In the genomic region with DNA sequence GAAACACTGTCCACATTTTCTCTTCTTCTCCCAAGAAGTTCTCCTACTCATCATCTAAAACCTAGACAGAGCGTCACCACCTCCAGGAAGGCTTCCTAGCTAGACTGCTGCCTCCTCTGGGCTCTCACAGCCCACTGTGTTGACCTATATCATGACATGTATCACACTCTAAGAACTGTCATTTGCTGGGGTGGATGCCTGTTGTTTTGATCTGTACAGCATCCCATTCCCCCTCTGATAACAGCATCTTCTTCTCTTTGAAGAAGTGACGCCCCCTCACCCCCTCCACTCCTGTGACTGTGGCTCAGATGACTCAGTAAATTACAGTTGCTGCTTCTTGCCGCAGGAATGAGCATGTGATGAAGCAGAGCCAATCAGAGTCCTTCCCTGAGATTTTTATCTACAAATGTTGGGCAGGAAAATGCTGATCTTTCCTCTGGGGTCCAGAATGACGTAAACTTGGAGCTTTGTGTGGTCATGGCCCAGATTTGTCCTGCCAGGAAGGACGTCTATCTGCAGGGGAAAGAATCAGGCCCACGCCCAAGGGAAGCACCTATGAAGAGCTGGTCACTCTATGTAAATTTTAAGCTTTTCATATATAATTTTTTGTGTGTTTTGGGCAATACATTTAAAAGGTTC, we compare ENCODE assay signal across 10 cellular contexts. TPM values are rescaled to one million over a fixed set of nuclear protein-coding genes. Genes with fewer than 3 reads are reported as not detected.
DNase-seq lines count a peak whose midpoint lies in the region; ATAC-seq and TF ChIP-seq lines count a peak whose summit lies in the region.
"Had no signal": no experiment of that assay in that cellular context is flagged by ENCODE, and none has a peak within 500 bp of the region (broad histone marks: within the 10 kb centered on the region; RNA-seq: fewer than 3 reads in every experiment).

No MANE protein-coding gene starts in this region.

- H3K36me3 ChIP-seq in HCT116 (ENCODE audit: control insufficient read depth in 1 of 2, insufficient read depth in 2 of 2, low read length in 2 of 2) (no peaks in the 10 kb centered on the region), SJSA1 (no peaks in the 10 kb centered on the region), brain microvascular endothelial cell (replicated peaks) (no peaks in the 10 kb centered on the region), upper lobe of right lung (no peaks in the 10 kb centered on the region)
- H3K36me3 ChIP-seq: ovary had no signal

- H3K4me3 ChIP-seq in HCT116 (replicated peaks in 1 of 2; ENCODE audit: low read depth in 1 of 2, low read length in 2 of 2) = no peak overlapping the region
- no peak overlapping the region for H3K4me3 ChIP-seq in SJSA1
- H3K4me3 ChIP-seq in brain microvascular endothelial cell (ENCODE audit: low read depth, low read length) = no peak overlapping the region
- no peak overlapping the region for H3K4me3 ChIP-seq in upper lobe of right lung
- H3K4me3 ChIP-seq: ovary had no signal

- H3K4me2 ChIP-seq in HCT116 (ENCODE audit: low read length) = peak overlapping the region; percentile 18; the same call in 1 of the 2 replicates

- POLR2A ChIA-PET in HCT116 (lab: Charles Lee) = interaction anchor here (0.9 to 1.0 kb wide), 2 partner anchors 9 to 13 kb away, joined by 3 read pairs; no protein-coding TSS in a partner anchor

- intact Hi-C loops in HCT116 (cut with micrococcal nuclease) (no loop called here), upper lobe of right lung (cut with DNase I) (no loop called here)

- ATAC-seq in HCT116 = peak; percentile 54
- no peak for ATAC-seq in HG03045 (IDR thresholded peaks at IDR 0.05; ENCODE audit: unreplicated experiment)
- ATAC-seq in upper lobe of right lung = no peak

- no peaks in the 10 kb centered on the region for H4K20me1 ChIP-seq in HCT116 (ENCODE audit: insufficient read depth)

- no peaks in the 10 kb centered on the region for H3K79me2 ChIP-seq in HCT116 (ENCODE audit: insufficient read depth, low read length)

- H2AFZ ChIP-seq in HCT116 (ENCODE audit: low read depth, low read length, poor library complexity, severe bottlenecking) = peak overlapping the region; percentile 10

- BruUV-seq in HCT116 (replicated peaks; lab: Mats Ljungman, UMichigan) = no TSS peak

- H3K9ac ChIP-seq in HCT116 (ENCODE audit: low read length) = no peak overlapping the region

- CTCF ChIA-PET in HCT116 (lab: Charles Lee) = interaction anchor here (1.6 kb wide), 1 partner anchor 9 kb away, joined by 5 read pairs; no protein-coding TSS in a partner anchor

- H3K27ac ChIP-seq in HCT116 (ENCODE audit: low read depth, low read length) (no peak overlapping the region), SJSA1 (no peak overlapping the region), brain microvascular endothelial cell (peak overlapping the region; percentile 9), upper lobe of right lung (no peak overlapping the region)
- H3K27ac ChIP-seq: ovary, VCaP had no signal

- RAD21 ChIA-PET in HCT116 (lab: Charles Lee; ENCODE audit: low non-redundant PET in 1 of 2, low total read pairs in 2 of 2, uncharacterized antibody in 2 of 2, unreplicated experiment in 2 of 2) = no interaction called here

- no peak for DNase-seq in HCT116 (ENCODE audit: low read depth, low spot score)
- DNase-seq in SJSA1 (ENCODE audit: low read depth in 1 of 2, low spot score in 2 of 2) = peak; percentile 38 to 43
- peak; percentile 95 for DNase-seq in brain microvascular endothelial cell
- DNase-seq in stimulated activated CD4-positive, alpha-beta T cell treated with anti-CD3 and anti-CD28 coated beads, Interleukin-2, amount 100 ng/mL, for 4 hours (ENCODE audit: low read depth) = peak; percentile 19
- DNase-seq in ecto neural progenitor cell (ENCODE audit: low spot score) = no peak
- DNase-seq in upper lobe of right lung = no peak
- DNase-seq: NCI-H510A had no signal

- no peak for TF ChIP-seq CTCF in HCT116 (IDR thresholded peaks at IDR 0.05 in 2 of 3, conservative IDR thresholded peaks at IDR 0.05 in 1 of 3; ENCODE audit: borderline replicate concordance in 1 of 3, insufficient read depth in 1 of 3, low read depth in 2 of 3, low read length in 2 of 3)
- no peak for TF ChIP-seq CTCF in brain microvascular endothelial cell (IDR thresholded peaks at IDR 0.05; ENCODE audit: low read depth, low read length, missing control alignments)
- no peak for TF ChIP-seq CTCF in upper lobe of right lung (IDR thresholded peaks at IDR 0.05)

- H3K27me3 ChIP-seq in HCT116 (ENCODE audit: insufficient read depth, low read length) (no peaks in the 10 kb centered on the region), SJSA1 (replicated peaks) (no peaks in the 10 kb centered on the region), brain microvascular endothelial cell (replicated peaks) (no peaks in the 10 kb centered on the region), upper lobe of right lung (no peaks in the 10 kb centered on the region)
- H3K27me3 ChIP-seq: ovary had no signal

- TF ChIP-seq POLR2A in HCT116 (IDR thresholded peaks at IDR 0.05; ENCODE audit: borderline replicate concordance, extremely low read depth, insufficient read depth, insufficient read length) = no peak

- in situ Hi-C loops in brain microvascular endothelial cell (cut with HindIII; ENCODE audit: low pct_ligation_motif_present, low sequenced_read_pairs) = no loop called here

- H3K4me1 ChIP-seq in HCT116 (ENCODE audit: control insufficient read depth in 1 of 2, insufficient read depth in 2 of 2, low read length in 2 of 2) (peaks cover 6 to 20% of the 10 kb centered on the region in 2 experiments; a peak in 3 of 4 replicates), SJSA1 (replicated peaks) (peaks cover 5% of the 10 kb centered on the region), upper lobe of right lung (no peaks in the 10 kb centered on the region)

- H3K9me2 ChIP-seq in HCT116 (ENCODE audit: insufficient read depth) = no peaks in the 10 kb centered on the region

- no peak for TF ChIP-seq RAD21 in HCT116 (IDR thresholded peaks at IDR 0.05; ENCODE audit: low read depth)

- H3K9me3 ChIP-seq in HCT116 (ENCODE audit: control insufficient read depth in 1 of 2, insufficient read depth in 1 of 2, low read depth in 1 of 2, low read length in 2 of 2) (peaks cover 0 to 1% of the 10 kb centered on the region in 2 experiments; a peak in 2 of 4 replicates), SJSA1 (replicated peaks) (peaks cover 9% of the 10 kb centered on the region; the same call in 1 of the 2 replicates), upper lobe of right lung (no peaks in the 10 kb centered on the region)
- H3K9me3 ChIP-seq: ovary had no signal

TF ChIP-seq in HCT116, 20 proteins besides CTCF, POLR2A, EP300 and RAD21:
- TF ChIP-seq CBX3 (IDR thresholded peaks at IDR 0.05; ENCODE audit: low read depth) (no peak), SP1 (IDR thresholded peaks at IDR 0.05; ENCODE audit: low read depth) (0 out of 2 replicates have a peak, but pooled peaks have one; percentile 21)

RNA-seq across cellular contexts. Expression of gene FOXO6, which starts 28.0 kb away (rescaled TPM):
- total RNA-seq in HCT116 (2021; ENCODE audit: unreplicated experiment) = 7.0 TPM
- polyA plus RNA-seq in HCT116 (2012) = 4.0 and 4.1 TPM in 2 replicates
- 0.05 TPM in 1 of 2 replicates, not detected in the other for total RNA-seq in SJSA1 (2014; rRNA removed; shearing (Covaris generic))
- total RNA-seq in upper lobe of right lung = 0.43 TPM

Comparison
In these comparisons a context has a peak if more than half of its experiments do, and no peak if none do; other contexts are left out.
1. DNase-seq: peak in SJSA1 (2 of 2), brain microvascular endothelial cell (single experiment) and stimulated activated CD4-positive, alpha-beta T cell treated with anti-CD3 and anti-CD28 coated beads, Interleukin-2, amount 100 ng/mL, for 4 hours (single experiment); none in HCT116 (single experiment), ecto neural progenitor cell (single experiment) and upper lobe of right lung (single experiment).